In genomic region chr4:38939150-38939549, GRCh38 we compare ENCODE assay signal across 11 cellular contexts.
DNase-seq lines count a peak whose midpoint lies in the region; ATAC-seq lines count a peak whose summit lies in the region.
"Had no signal": no experiment of that assay in that cellular context is flagged by ENCODE, and none has a peak within 500 bp of the region (broad histone marks: within the 10 kb centered on the region; RNA-seq: fewer than 3 reads in every experiment).

No MANE protein-coding gene starts in this region.

- peak; percentile 13 for DNase-seq in kidney glomerular epithelial cell (lab: John Stamatoyannopoulos, UW)
- no peak for DNase-seq in DMS79 (lab: John Stamatoyannopoulos, UW)
- no peak for DNase-seq in SW 1271 (lab: John Stamatoyannopoulos, UW)
- DNase-seq in COLO668 (lab: John Stamatoyannopoulos, UW; ENCODE audit: unreplicated experiment) = no peak
- DNase-seq: activated CD4-positive, alpha-beta T cell treated with anti-CD3 and anti-CD28 coated beads for 1 hour; DND-41; NCI-H1105 treated with DMSO at 0.1 percent for 48 hours; Peyer's patch had no signal

- ATAC-seq in GM18870 (IDR thresholded peaks at IDR 0.05; ENCODE audit: unreplicated experiment) (peak; percentile 91), GM21423 (IDR thresholded peaks at IDR 0.05; ENCODE audit: unreplicated experiment) (peak; percentile 91), HG03095 (IDR thresholded peaks at IDR 0.05; ENCODE audit: unreplicated experiment) (peak; percentile 86)
